In genomic region chr16:18926189-18926865, GRCh38 we compare ENCODE assay signal across 8 cellular contexts. TPM values are rescaled to one million over a fixed set of nuclear protein-coding genes. Genes with fewer than 3 reads are reported as not detected.
DNase-seq lines count a peak whose midpoint lies in the region; ATAC-seq, FAIRE-seq and TF ChIP-seq lines count a peak whose summit lies in the region.
"Not testable (repeated sequence)": the region's sequence is repeated elsewhere in the genome, so short reads cannot be mapped to it uniquely, and the experiment has no call there.

Gene SMG1, minus strand, starts transcription at chr16:18926408. Its CDS starts 367 bp downstream, at chr16:18926041.

- not testable (repeated sequence) for H3K9me3 Mint-ChIP-seq in T-helper 2 cell treated with Interferon-gamma antibody and Interleukin-4, amounts not matched to agents 5 μg/mL and 100 μg/mL, for 36 hours

- H3K4me1 Mint-ChIP-seq in T-helper 2 cell treated with Interferon-gamma antibody and Interleukin-4, amounts not matched to agents 5 μg/mL and 100 μg/mL, for 36 hours (ENCODE audit: low read depth), result peaks cover 19% of the 10 kb centered on the region

- not testable (repeated sequence) for H3K27me3 ChIP-seq in ascending aorta; right cardiac atrium (ENCODE audit: control insufficient read depth, insufficient read depth)

- WGBS in right cardiac atrium, result under 1% methylated on average over 76 of the region's 77 CpGs

- peak within 1 kb of the TSS; percentile 88 to 94 for H3K4me3 ChIP-seq in ascending aorta
- peak within 1 kb of the TSS; percentile 96 for H3K4me3 ChIP-seq in right cardiac atrium (ENCODE audit: low read length)

- ATAC-seq in HG02973 (IDR thresholded peaks at IDR 0.05; ENCODE audit: unreplicated experiment), result peak; percentile 87
- peak; percentile 98 for ATAC-seq in right cardiac atrium

- peak within 1 kb of the TSS; percentile 94 for H3K4me3 Mint-ChIP-seq in T-helper 2 cell treated with Interferon-gamma antibody and Interleukin-4, amounts not matched to agents 5 μg/mL and 100 μg/mL, for 36 hours

- H3K27ac ChIP-seq in ascending aorta, result peak within 1 kb of the TSS; percentile 97
- H3K27ac ChIP-seq in right cardiac atrium (ENCODE audit: low read length), result peak within 1 kb of the TSS; percentile 92

- not testable (repeated sequence) for H3K4me1 ChIP-seq in ascending aorta; right cardiac atrium (ENCODE audit: control insufficient read depth, insufficient read depth, low read length)

- not testable (repeated sequence) for H3K9me3 ChIP-seq in ascending aorta; right cardiac atrium (ENCODE audit: control insufficient read depth, low read length)

- peak within 1 kb of the TSS; percentile 95 for H3K27ac Mint-ChIP-seq in T-helper 2 cell treated with Interferon-gamma antibody and Interleukin-4, amounts not matched to agents 5 μg/mL and 100 μg/mL, for 36 hours

- H3K36me3 Mint-ChIP-seq in T-helper 2 cell treated with Interferon-gamma antibody and Interleukin-4, amounts not matched to agents 5 μg/mL and 100 μg/mL, for 36 hours (ENCODE audit: low read depth), result peaks cover 13% of the 10 kb centered on the region

- H3K27me3 Mint-ChIP-seq in T-helper 2 cell treated with Interferon-gamma antibody and Interleukin-4, amounts not matched to agents 5 μg/mL and 100 μg/mL, for 36 hours (ENCODE audit: low read depth), result not testable (repeated sequence)

- intact Hi-C loops in ascending aorta (cut with DNase I), result loop anchor here (1.0 to 2.0 kb wide), 2 partner anchors 42 to 125 kb away; partner anchors contain the start of gene ARL6IP1
- intact Hi-C loops in right cardiac atrium (cut with DNase I), result not testable (repeated sequence)

- peak; percentile 66 for DNase-seq in GM18507 (ENCODE audit: extremely low spot score, insufficient read length, low read depth)
- DNase-seq in NCI-H1930 (lab: John Stamatoyannopoulos, UW), result peak; percentile 82 to 93
- peak; percentile 98 for DNase-seq in T-helper 2 cell treated with Interferon-gamma antibody and Interleukin-4, amounts not matched to agents 5 μg/mL and 100 μg/mL, for 36 hours (ENCODE audit: low spot score)
- peak; percentile 73 to 96 for DNase-seq in ascending aorta (ENCODE audit: low spot score in 2 of 2)
- peak; percentile 93 to 97 (median 97) for DNase-seq in right cardiac atrium
- DNase-seq in pulmonary artery endothelial cell (ENCODE audit: low read depth, low spot score), result peak; percentile 68
- DNase-seq in urothelium cell line (ENCODE audit: low spot score), result peak; percentile 79

- not testable (repeated sequence) for TF ChIP-seq CTCF in ascending aorta (IDR thresholded peaks at IDR 0.05)

- FAIRE-seq in GM18507 (lab: Jason Lieb, UNC), result peak; percentile 79
- FAIRE-seq in urothelium cell line (lab: Jason Lieb, UNC), result not testable (repeated sequence)

- not testable (repeated sequence) for H3K36me3 ChIP-seq in ascending aorta

RNA-seq across cellular contexts. Expression of gene SMG1, which starts in this region (rescaled TPM):
- 48.3 TPM for total RNA-seq in ascending aorta
- 10 to 100 TPM; 37.1 to 57.0 (median 43.2) TPM for total RNA-seq in right cardiac atrium
- 11.5 TPM for polyA plus RNA-seq in right cardiac atrium
- total RNA-seq in pulmonary artery endothelial cell, result 57.3 and 78.3 TPM in 2 replicates

Comparison
In these comparisons a context has a peak if more than half of its experiments do, and no peak if none do; other contexts are left out.
1. Peak in every context shown above with its lines: DNase-seq, ATAC-seq, H3K4me3 ChIP-seq and H3K27ac ChIP-seq.